Comparison of ENCODE assay signal across 16 cellular contexts in the genomic region with DNA sequence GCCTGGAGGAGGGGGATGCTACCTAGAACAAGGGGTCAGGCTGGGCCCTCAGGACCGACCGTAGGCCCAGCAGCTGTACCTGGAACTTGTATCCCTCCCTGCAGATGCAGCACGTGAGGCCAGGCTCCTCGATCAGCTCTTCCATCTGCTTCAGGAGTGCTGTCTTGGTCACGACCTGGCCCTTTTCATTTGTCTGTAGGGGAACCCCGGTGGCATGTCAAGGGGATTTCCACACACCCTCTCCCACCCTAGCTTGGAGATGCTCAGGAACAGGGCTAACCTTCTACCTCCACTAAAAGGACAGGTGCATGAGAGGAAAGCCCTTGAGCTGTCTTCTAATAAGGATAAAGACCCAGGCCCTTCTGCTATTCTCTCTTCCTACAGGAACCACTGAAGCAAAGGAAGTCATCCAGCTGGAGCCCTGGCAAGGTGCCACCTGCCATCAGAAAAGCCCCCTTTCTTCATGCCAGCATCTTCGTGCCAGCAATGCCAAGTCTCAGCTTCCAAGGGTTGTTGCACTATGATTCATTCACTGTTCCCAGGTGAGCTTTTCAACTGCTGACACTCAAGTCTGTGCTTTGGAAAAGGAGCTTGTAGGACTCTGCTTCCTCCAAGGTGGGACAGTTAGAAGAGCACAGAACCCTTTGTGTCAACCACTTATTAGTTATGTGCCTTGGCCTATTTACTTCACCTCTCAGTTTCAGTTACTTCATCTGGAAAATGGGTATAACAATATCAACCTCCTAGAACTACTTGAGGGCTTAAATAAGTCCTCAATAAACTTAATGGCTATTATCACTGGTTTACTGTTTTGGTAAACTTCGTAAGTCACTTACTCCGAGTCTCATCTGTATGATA.
DNase-seq lines count a peak whose midpoint lies in the region; ATAC-seq, FAIRE-seq and TF ChIP-seq lines count a peak whose summit lies in the region.
"Had no signal": no experiment of that assay in that cellular context is flagged by ENCODE, and none has a peak within 500 bp of the region (broad histone marks: within the 10 kb centered on the region; RNA-seq: fewer than 3 reads in every experiment).

No MANE protein-coding gene starts in this region.

- no peaks in the 10 kb centered on the region for H3K9me3 Mint-ChIP-seq in activated CD4-positive, alpha-beta T cell treated with anti-CD3 and anti-CD28 coated beads for 36 hours (ENCODE audit: low read depth)
- H3K9me3 Mint-ChIP-seq in activated CD4-positive, alpha-beta T cell treated with anti-CD3 and anti-CD28 coated beads, Interleukin-2, amount 10 ng/mL, durations not matched to agents 7 days and 5 days: no peaks in the 10 kb centered on the region

- H3K27me3 ChIP-seq in HL-60 (ENCODE audit: insufficient read depth, poor library complexity, severe bottlenecking) (no peaks in the 10 kb centered on the region), K562 (ENCODE audit: control insufficient read depth in 2 of 2, insufficient read depth in 2 of 2, low read length in 2 of 2) (no peaks in the 10 kb centered on the region), left ventricle myocardium inferior (ENCODE audit: low read depth) (no peaks in the 10 kb centered on the region)
- H3K27me3 ChIP-seq: heart left ventricle, ovary had no signal

- no peak overlapping the region for H3K4me3 ChIP-seq in HL-60 (replicated peaks; ENCODE audit: insufficient read depth, low read length)
- no peak overlapping the region for H3K4me3 ChIP-seq in K562
- H3K4me3 ChIP-seq in left ventricle myocardium inferior: no peak overlapping the region
- H3K4me3 ChIP-seq: GM23248, heart left ventricle, lower lobe of right lung, ovary, SK-N-MC had no signal

- peak overlapping the region; percentile 65 for H3K27ac Mint-ChIP-seq in activated CD4-positive, alpha-beta T cell treated with anti-CD3 and anti-CD28 coated beads for 36 hours
- H3K27ac Mint-ChIP-seq in activated CD4-positive, alpha-beta T cell treated with anti-CD3 and anti-CD28 coated beads, Interleukin-2, amount 10 ng/mL, durations not matched to agents 7 days and 5 days: no peak overlapping the region

- 87% methylated on average over 9 of the region's 9 CpGs for WGBS in K562 (ENCODE audit: insufficient coverage, low coverage, missing lambda C conversion rate)

- H3K27me3 Mint-ChIP-seq in activated CD4-positive, alpha-beta T cell treated with anti-CD3 and anti-CD28 coated beads for 36 hours: no peaks in the 10 kb centered on the region
- H3K27me3 Mint-ChIP-seq in activated CD4-positive, alpha-beta T cell treated with anti-CD3 and anti-CD28 coated beads, Interleukin-2, amount 10 ng/mL, durations not matched to agents 7 days and 5 days: no peaks in the 10 kb centered on the region

- H3K36me3 ChIP-seq in K562 (ENCODE audit: control insufficient read depth, insufficient read depth, low read length) (peaks cover 97% of the 10 kb centered on the region), left ventricle myocardium inferior (peaks cover 93% of the 10 kb centered on the region)
- H3K36me3 ChIP-seq: ovary had no signal

- no peak for TF ChIP-seq CTCF in HL-60 (IDR thresholded peaks at IDR 0.05; ENCODE audit: insufficient read depth, low read length)
- TF ChIP-seq CTCF in K562 (IDR thresholded peaks at IDR 0.05 in 2 of 3, conservative IDR thresholded peaks at IDR 0.05 in 1 of 3; ENCODE audit: insufficient read depth in 2 of 3, low read depth in 1 of 3, low read length in 3 of 3): no peak
- no peak for TF ChIP-seq CTCF in left ventricle myocardium inferior (IDR thresholded peaks at IDR 0.05; ENCODE audit: borderline replicate concordance)

- no peaks in the 10 kb centered on the region; the same call in 1 of the 2 replicates for H4K20me1 ChIP-seq in K562 (replicated peaks; ENCODE audit: control insufficient read depth, insufficient read depth, low read length)

- no peak for FAIRE-seq in K562 (lab: Jason Lieb, UNC)

- H3K9me1 ChIP-seq in K562 (ENCODE audit: control insufficient read depth, insufficient read depth, low read length): no peaks in the 10 kb centered on the region

- peak; percentile 47 for DNase-seq in activated CD4-positive, alpha-beta T cell treated with anti-CD3 and anti-CD28 coated beads for 36 hours
- DNase-seq in activated CD4-positive, alpha-beta T cell treated with anti-CD3 and anti-CD28 coated beads, Interleukin-2, amount 10 ng/mL, durations not matched to agents 7 days and 5 days: no peak
- DNase-seq in HL-60 (ENCODE audit: low read depth in 1 of 2, low spot score in 1 of 2) (no peak), K562 (ENCODE audit: extremely low read depth in 1 of 4, low spot score in 3 of 4) (no peak), left ventricle myocardium inferior (no peak), amniotic stem cell (lab: John Stamatoyannopoulos, UW) (no peak)
- peak; percentile 4 for DNase-seq in stimulated activated CD8-positive, alpha-beta memory T cell treated with anti-CD3 and anti-CD28 coated beads, Interleukin-4, amount 100 ng/mL, for 24 hours (ENCODE audit: low read depth)
- DNase-seq: ACHN; activated CD8-positive, alpha-beta memory T cell treated with anti-CD3 and anti-CD28 coated beads for 24 hours; GM23248; heart left ventricle; lower lobe of right lung; NCI-H1436 treated with DMSO at 0.1 percent for 48 hours; ovary had no signal

- H3K4me1 Mint-ChIP-seq in activated CD4-positive, alpha-beta T cell treated with anti-CD3 and anti-CD28 coated beads for 36 hours: peaks cover 29% of the 10 kb centered on the region
- H3K4me1 Mint-ChIP-seq in activated CD4-positive, alpha-beta T cell treated with anti-CD3 and anti-CD28 coated beads, Interleukin-2, amount 10 ng/mL, durations not matched to agents 7 days and 5 days: peaks cover 21% of the 10 kb centered on the region

- no peaks in the 10 kb centered on the region for H3K9me3 ChIP-seq in K562 (replicated peaks; ENCODE audit: control insufficient read depth, insufficient read depth, low read depth, low read length)
- no peaks in the 10 kb centered on the region for H3K9me3 ChIP-seq in left ventricle myocardium inferior (replicated peaks)
- H3K9me3 ChIP-seq: heart left ventricle, lower lobe of right lung, ovary had no signal

- peaks cover 83% of the 10 kb centered on the region for H3K36me3 Mint-ChIP-seq in activated CD4-positive, alpha-beta T cell treated with anti-CD3 and anti-CD28 coated beads for 36 hours (ENCODE audit: low read depth)
- peaks cover 68% of the 10 kb centered on the region for H3K36me3 Mint-ChIP-seq in activated CD4-positive, alpha-beta T cell treated with anti-CD3 and anti-CD28 coated beads, Interleukin-2, amount 10 ng/mL, durations not matched to agents 7 days and 5 days (ENCODE audit: low read depth)

- H2AFZ ChIP-seq in K562 (ENCODE audit: low read depth, low read length): no peak overlapping the region
- H2AFZ ChIP-seq: GM23248 had no signal

- H3K4me3 Mint-ChIP-seq in activated CD4-positive, alpha-beta T cell treated with anti-CD3 and anti-CD28 coated beads for 36 hours: no peak overlapping the region
- H3K4me3 Mint-ChIP-seq in activated CD4-positive, alpha-beta T cell treated with anti-CD3 and anti-CD28 coated beads, Interleukin-2, amount 10 ng/mL, durations not matched to agents 7 days and 5 days: no peak overlapping the region

- BruUV-seq in K562 (replicated peaks; lab: Mats Ljungman, UMichigan): no TSS peak

- CTCF ChIA-PET in activated CD4-positive, alpha-beta T cell treated with anti-CD3 and anti-CD28 coated beads for 36 hours (lab: Charles Lee): interaction anchor here (0.6 to 2.5 kb wide), 9 partner anchors 10 to 325 kb away, joined by 3 to 8 read pairs (median 3); a partner anchor contains a TSS
- CTCF ChIA-PET in activated CD4-positive, alpha-beta T cell treated with anti-CD3 and anti-CD28 coated beads, Interleukin-2, amount 10 ng/mL, durations not matched to agents 7 days and 5 days (lab: Charles Lee): interaction anchor here (0.9 to 2.4 kb wide), 4 partner anchors 14 to 181 kb away, joined by 3 to 9 read pairs (median 3); no protein-coding TSS in a partner anchor
- CTCF ChIA-PET in K562 (lab: Yijun Ruan, JAX; ENCODE audit: low intra/inter-chr PET ratio): no interaction called here

- no peaks in the 10 kb centered on the region for H3K79me2 ChIP-seq in K562 (ENCODE audit: control insufficient read depth, insufficient read depth, low read length)

- in situ Hi-C loops in K562 (cut with MboI): no loop called here

- TF ChIP-seq POLR2A in K562 (conservative IDR thresholded peaks at IDR 0.05): no peak

- TF ChIP-seq RAD21 in K562 (CRISPR knock-in tag; conservative IDR thresholded peaks at IDR 0.05 in 1 of 2, IDR thresholded peaks at IDR 0.05 in 1 of 2): no peak

- H3K4me2 ChIP-seq in K562 (ENCODE audit: insufficient read depth, low read length): no peak overlapping the region

- POLR2A ChIA-PET in activated CD4-positive, alpha-beta T cell treated with anti-CD3 and anti-CD28 coated beads for 36 hours (lab: Charles Lee): interaction anchor here (1.1 kb wide), 1 partner anchor 131 kb away, joined by 3 read pairs; a partner anchor contains a TSS
- POLR2A ChIA-PET in activated CD4-positive, alpha-beta T cell treated with anti-CD3 and anti-CD28 coated beads, Interleukin-2, amount 10 ng/mL, durations not matched to agents 7 days and 5 days (lab: Charles Lee): no interaction called here
- POLR2A ChIA-PET in K562 (lab: Yijun Ruan, JAX): interaction anchor here (0.6 to 1.9 kb wide), 8 partner anchors 8 to 123 kb away, joined by 3 to 11 read pairs (median 4); no protein-coding TSS in a partner anchor

- H3K27ac ChIP-seq in HL-60 (replicated peaks) (peak overlapping the region; percentile 42), K562 (ENCODE audit: extremely low read depth, low read depth, low read length) (no peak overlapping the region), left ventricle myocardium inferior (replicated peaks) (no peak overlapping the region)
- H3K27ac ChIP-seq: GM23248, lower lobe of right lung, ovary, SK-N-MC had no signal

- no peaks in the 10 kb centered on the region for H3K4me1 ChIP-seq in K562 (replicated peaks in 1 of 2; ENCODE audit: control insufficient read depth in 2 of 2, insufficient read depth in 2 of 2, low read length in 2 of 2)
- H3K4me1 ChIP-seq in left ventricle myocardium inferior: peaks cover 34% of the 10 kb centered on the region

- no peak for TF ChIP-seq EP300 in K562 (IDR thresholded peaks at IDR 0.05; ENCODE audit: low read length)

- H3K9ac ChIP-seq in K562 (ENCODE audit: insufficient read depth in 1 of 2, low read depth in 2 of 2, low read length in 2 of 2): no peak overlapping the region
- H3K9ac ChIP-seq: GM23248 had no signal

- intact Hi-C loops in activated CD4-positive, alpha-beta T cell treated with anti-CD3 and anti-CD28 coated beads for 36 hours (cut with DNase I, micrococcal nuclease): loop anchor here in 1 of 2 experiments (5.0 kb wide), 1 partner anchor 186 kb away; a partner anchor contains a TSS
- intact Hi-C loops in K562 (cut with micrococcal nuclease) (no loop called here), left ventricle myocardium inferior (cut with micrococcal nuclease) (no loop called here)

- peak; percentile 61 for ATAC-seq in activated CD4-positive, alpha-beta T cell treated with anti-CD3 and anti-CD28 coated beads for 36 hours
- no peak for ATAC-seq in K562
- ATAC-seq in HG02588 (IDR thresholded peaks at IDR 0.05; ENCODE audit: unreplicated experiment): no peak
- ATAC-seq: heart left ventricle had no signal

Comparison
In these comparisons a context has a peak if more than half of its experiments do, and no peak if none do; other contexts are left out.
1. DNase-seq: peak in activated CD4-positive, alpha-beta T cell treated with anti-CD3 and anti-CD28 coated beads for 36 hours (single experiment) and stimulated activated CD8-positive, alpha-beta memory T cell treated with anti-CD3 and anti-CD28 coated beads, Interleukin-4, amount 100 ng/mL, for 24 hours (single experiment); none in activated CD4-positive, alpha-beta T cell treated with anti-CD3 and anti-CD28 coated beads, Interleukin-2, amount 10 ng/mL, durations not matched to agents 7 days and 5 days (single experiment), HL-60 (0 of 2), K562 (0 of 4), left ventricle myocardium inferior (single experiment) and amniotic stem cell (single experiment).